ENCODE assay signal across 27 cellular contexts in the genomic region with DNA sequence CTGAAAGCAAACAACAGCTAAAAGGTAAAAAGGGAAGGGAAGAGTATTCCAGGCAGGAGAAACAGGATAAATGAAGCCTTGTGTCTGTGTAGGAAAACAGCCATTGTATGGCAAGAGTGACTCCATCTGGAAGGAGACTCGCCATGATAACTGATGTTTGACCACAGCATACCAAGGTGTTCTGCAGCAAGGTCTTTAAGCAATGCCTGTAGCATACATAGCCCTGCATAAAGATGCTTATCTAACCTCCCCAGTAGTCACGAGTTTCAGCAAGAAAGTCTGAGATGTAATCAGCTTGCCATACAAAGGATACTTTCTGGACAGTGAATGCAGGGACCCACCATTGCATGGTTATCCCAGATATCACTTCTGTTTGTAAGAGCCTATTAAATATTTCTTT.
"Had no signal": no experiment of that assay in that cellular context is flagged by ENCODE, and none has a peak within 500 bp of the region (broad histone marks: within the 10 kb centered on the region; RNA-seq: fewer than 3 reads in every experiment).

No MANE protein-coding gene starts in this region.

- DNase-seq: hippocampal formation; kidney; left colon; left lung; lower lobe of right lung; midbrain; mucosa of descending colon; naive thymus-derived CD4-positive, alpha-beta T cell; nucleus accumbens; pancreas; posterior cingulate gyrus; retina; right cardiac atrium; stimulated activated CD4-positive, alpha-beta T cell treated with anti-CD3 and anti-CD28 coated beads, Interleukin-12 subunit alpha, Interleukin-12 subunit beta, amount 100 ng/mL, for 4 hours; stimulated activated CD4-positive, alpha-beta T cell treated with anti-CD3 and anti-CD28 coated beads, Interleukin-15, amount 100 ng/mL, for 24 hours; stimulated activated CD4-positive, alpha-beta T cell treated with anti-CD3 and anti-CD28 coated beads, Interleukin-2, amount 100 ng/mL, for 24 hours; stimulated activated CD4-positive, alpha-beta T cell treated with anti-CD3 and anti-CD28 coated beads, Interleukin-4, amount 100 ng/mL, for 1 hour; stimulated activated naive B cell treated with anti-CD40 and anti-IgM and Interleukin-4, amounts not matched to agents 10 μg/mL and 1 μg/mL and 100 μg/mL, for 72 hours; stimulated activated naive CD8-positive, alpha-beta T cell treated with anti-CD3 and anti-CD28 coated beads, Interleukin-15, Interleukin-2, amounts not matched to agents 100 U/mL and 50 U/mL, for 24 hours; stomach; tibial artery; uterus had no signal

- H3K27ac ChIP-seq: left lung, lower lobe of right lung, pancreas, prostate gland, skin epidermis, stomach, thoracic aorta, tibial artery, uterus had no signal

- H3K4me1 ChIP-seq: left lung, lower lobe of right lung, pancreas, prostate gland, stomach, tibial artery, uterus had no signal

- H3K36me3 ChIP-seq: left lung, lower lobe of right lung, pancreas, prostate gland, stomach, thoracic aorta, tibial artery, uterus had no signal

- ATAC-seq: left colon; left lung; lower lobe of right lung; mucosa of descending colon; naive thymus-derived CD4-positive, alpha-beta T cell; natural killer cell treated with Interleukin-12 subunit alpha and Interleukin-12 subunit beta and Interleukin-15 and Interleukin-18, amount 100 ng/mL, for 72 hours; pancreas; right cardiac atrium; sciatic nerve; stimulated activated naive B cell treated with anti-CD40 and anti-IgM and Interleukin-4, amounts not matched to agents 10 μg/mL and 1 μg/mL and 100 μg/mL, for 72 hours; stimulated activated naive CD8-positive, alpha-beta T cell treated with anti-CD3 and anti-CD28 coated beads, Interleukin-15, Interleukin-2, amounts not matched to agents 100 U/mL and 50 U/mL, for 24 hours had no signal

- H3K4me3 ChIP-seq: left lung, lower lobe of right lung, mucosa of descending colon, pancreas, prostate gland, skin epidermis, stomach, thoracic aorta, tibial artery, uterus had no signal

- H3K27me3 ChIP-seq: left lung, pancreas, stomach, tibial artery, uterus had no signal

- H3K9me3 ChIP-seq: left lung, lower lobe of right lung, mucosa of descending colon, pancreas, prostate gland, stomach, thoracic aorta, uterus had no signal
